ENCODE assay signal across 23 cellular contexts in the genomic region with DNA sequence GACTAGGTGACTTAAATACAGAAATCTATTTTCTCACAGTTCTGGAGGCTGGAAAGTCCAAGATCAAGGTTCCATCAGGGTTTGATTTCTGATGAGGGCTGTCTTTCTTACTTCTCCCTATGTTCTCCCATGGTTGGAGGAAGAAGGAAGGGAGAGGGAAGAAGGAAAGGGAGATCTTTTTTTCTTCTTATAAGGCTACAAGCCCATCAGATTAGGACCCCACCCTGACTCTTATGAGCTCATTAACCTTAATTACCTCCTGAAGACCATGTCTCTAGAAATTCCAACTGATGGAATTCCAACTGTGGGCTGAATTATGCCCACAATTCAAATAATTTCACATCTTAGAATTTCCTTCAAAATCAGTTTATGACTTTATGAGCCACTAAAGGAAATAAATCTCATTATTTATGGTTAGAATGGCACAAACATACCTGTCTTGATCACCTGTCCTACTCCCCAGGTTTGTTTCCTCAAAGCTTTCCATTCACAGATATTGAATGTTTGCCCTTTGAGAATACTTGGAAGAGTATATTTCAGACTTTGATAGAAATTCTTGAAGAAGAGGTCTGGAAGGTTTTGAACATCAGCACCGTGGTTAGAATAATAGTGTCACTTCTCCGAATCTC. TPM values are rescaled to one million over a fixed set of nuclear protein-coding genes. Genes with fewer than 3 reads are reported as not detected.
"Had no signal": no experiment of that assay in that cellular context is flagged by ENCODE, and none has a peak within 500 bp of the region (broad histone marks: within the 10 kb centered on the region; RNA-seq: fewer than 3 reads in every experiment).

No MANE protein-coding gene starts in this region.

- H3K27ac Mint-ChIP-seq: mesothelial cell of epicardium; naive thymus-derived CD4-positive, alpha-beta T cell; natural killer cell treated with Interleukin-12 subunit alpha and Interleukin-12 subunit beta and Interleukin-15 and Interleukin-18, amount 100 ng/mL, for 72 hours; progenitor cell of endocrine pancreas; stimulated activated naive B cell treated with anti-CD40 and anti-IgM and Interleukin-4, amounts not matched to agents 10 μg/mL and 1 μg/mL and 100 μg/mL, for 72 hours; stimulated activated naive CD8-positive, alpha-beta T cell treated with anti-CD3 and anti-CD28 coated beads, Interleukin-15, amount 100 ng/mL, for 72 hours had no signal

- H3K9me3 Mint-ChIP-seq: mesothelial cell of epicardium; naive thymus-derived CD4-positive, alpha-beta T cell; natural killer cell treated with Interleukin-12 subunit alpha and Interleukin-12 subunit beta and Interleukin-15 and Interleukin-18, amount 100 ng/mL, for 72 hours; stimulated activated naive B cell treated with anti-CD40 and anti-IgM and Interleukin-4, amounts not matched to agents 10 μg/mL and 1 μg/mL and 100 μg/mL, for 72 hours; stimulated activated naive CD8-positive, alpha-beta T cell treated with anti-CD3 and anti-CD28 coated beads, Interleukin-15, amount 100 ng/mL, for 72 hours had no signal

- H3K4me1 ChIP-seq: right atrium auricular region, right lobe of liver had no signal

- H3K4me3 ChIP-seq: left ventricle myocardium inferior, lung, ovary, right atrium auricular region, right lobe of liver, transverse colon, upper lobe of left lung, vagina had no signal

- DNase-seq: hippocampal formation; kidney glomerular epithelial cell; left cardiac atrium; left ventricle myocardium inferior; mesendoderm; naive thymus-derived CD4-positive, alpha-beta T cell; ovary; right lobe of liver; stimulated activated CD4-positive, alpha-beta T cell treated with anti-CD3 and anti-CD28 coated beads, Interleukin-12 subunit alpha, Interleukin-12 subunit beta, amount 100 ng/mL, for 4 hours; stimulated activated CD4-positive, alpha-beta T cell treated with anti-CD3 and anti-CD28 coated beads, Interleukin-15, amount 100 ng/mL, for 24 hours; stimulated activated CD4-positive, alpha-beta T cell treated with anti-CD3 and anti-CD28 coated beads, Interleukin-2, amount 100 ng/mL, for 24 hours; stimulated activated CD4-positive, alpha-beta T cell treated with anti-CD3 and anti-CD28 coated beads, Interleukin-4, amount 100 ng/mL, for 1 hour; stimulated activated naive B cell treated with anti-CD40 and anti-IgM and Interleukin-4, amounts not matched to agents 10 μg/mL and 1 μg/mL and 100 μg/mL, for 72 hours; stimulated activated naive CD8-positive, alpha-beta T cell treated with anti-CD3 and anti-CD28 coated beads, Interleukin-15, amount 100 ng/mL, for 72 hours; substantia nigra; transverse colon; upper lobe of left lung had no signal

- H3K9me3 ChIP-seq: left ventricle myocardium inferior, ovary, right atrium auricular region, right lobe of liver, transverse colon, upper lobe of left lung, vagina had no signal

- H3K27me3 ChIP-seq: ovary, right atrium auricular region, right lobe of liver, transverse colon, upper lobe of left lung, vagina had no signal

- H3K36me3 ChIP-seq: ovary had no signal

- H3K27me3 Mint-ChIP-seq: naive thymus-derived CD4-positive, alpha-beta T cell; natural killer cell treated with Interleukin-12 subunit alpha and Interleukin-12 subunit beta and Interleukin-15 and Interleukin-18, amount 100 ng/mL, for 72 hours; progenitor cell of endocrine pancreas; stimulated activated naive B cell treated with anti-CD40 and anti-IgM and Interleukin-4, amounts not matched to agents 10 μg/mL and 1 μg/mL and 100 μg/mL, for 72 hours; stimulated activated naive CD8-positive, alpha-beta T cell treated with anti-CD3 and anti-CD28 coated beads, Interleukin-15, amount 100 ng/mL, for 72 hours had no signal

- ATAC-seq: left cardiac atrium; naive thymus-derived CD4-positive, alpha-beta T cell; natural killer cell treated with Interleukin-12 subunit alpha and Interleukin-12 subunit beta and Interleukin-15 and Interleukin-18, amount 100 ng/mL, for 72 hours; right lobe of liver; stimulated activated naive B cell treated with anti-CD40 and anti-IgM and Interleukin-4, amounts not matched to agents 10 μg/mL and 1 μg/mL and 100 μg/mL, for 72 hours; stimulated activated naive CD8-positive, alpha-beta T cell treated with anti-CD3 and anti-CD28 coated beads, Interleukin-15, amount 100 ng/mL, for 72 hours had no signal

- H3K27ac ChIP-seq: left ventricle myocardium inferior, ovary, right atrium auricular region, right lobe of liver, transverse colon, upper lobe of left lung, vagina had no signal

- H3K4me3 Mint-ChIP-seq: mesothelial cell of epicardium; naive thymus-derived CD4-positive, alpha-beta T cell; natural killer cell treated with Interleukin-12 subunit alpha and Interleukin-12 subunit beta and Interleukin-15 and Interleukin-18, amount 100 ng/mL, for 72 hours; stimulated activated naive B cell treated with anti-CD40 and anti-IgM and Interleukin-4, amounts not matched to agents 10 μg/mL and 1 μg/mL and 100 μg/mL, for 72 hours; stimulated activated naive CD8-positive, alpha-beta T cell treated with anti-CD3 and anti-CD28 coated beads, Interleukin-15, amount 100 ng/mL, for 72 hours had no signal

RNA-seq across cellular contexts. Expression of a gene that starts 7.7 kb away (rescaled TPM):
- total RNA-seq: right atrium auricular region had no signal
